In the genomic region with DNA sequence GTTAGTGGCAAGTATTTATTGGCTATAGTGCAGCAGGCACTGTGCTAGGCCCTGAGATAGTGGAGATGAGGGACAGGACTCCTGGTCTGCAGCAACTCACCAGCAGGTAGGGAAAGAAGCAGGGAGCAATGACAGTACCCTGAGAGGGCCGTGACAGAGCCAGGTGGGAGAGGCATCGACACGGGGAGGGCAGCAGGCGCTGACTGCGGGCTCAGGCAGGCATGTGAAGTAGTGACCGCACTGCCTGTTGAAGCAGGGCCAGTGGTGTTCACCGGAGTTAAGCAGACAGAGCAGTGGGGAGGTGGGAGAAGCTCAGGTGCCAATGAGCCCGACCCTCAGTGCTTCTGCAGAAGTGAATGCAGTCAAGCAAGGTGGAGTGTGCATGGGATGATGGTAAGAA, we compare ENCODE assay signal across 15 cellular contexts. TPM values are rescaled to one million over a fixed set of nuclear protein-coding genes. Genes with fewer than 3 reads are reported as not detected.
DNase-seq lines count a peak whose midpoint lies in the region; ATAC-seq and TF ChIP-seq lines count a peak whose summit lies in the region.
"Had no signal": no experiment of that assay in that cellular context is flagged by ENCODE, and none has a peak within 500 bp of the region (broad histone marks: within the 10 kb centered on the region; RNA-seq: fewer than 3 reads in every experiment).

No MANE protein-coding gene starts in this region.

- peak overlapping the region; percentile 45 for H3K56ac ChIP-seq in mesendoderm (ENCODE audit: low read length)

- H3K27me3 Mint-ChIP-seq in GM23338 (ENCODE audit: insufficient read depth, low read depth, poor library complexity) (peaks cover 27% of the 10 kb centered on the region), T-helper 17 cell (no peaks in the 10 kb centered on the region), Calu3 (ENCODE audit: unreplicated experiment) (peaks cover 49% of the 10 kb centered on the region)
- H3K27me3 Mint-ChIP-seq: CD4-positive, alpha-beta T cell had no signal

- H3K27ac ChIP-seq in GM23338 (ENCODE audit: low read depth): no peak overlapping the region
- no peak overlapping the region for H3K27ac ChIP-seq in mesendoderm (ENCODE audit: low read depth, low read length)
- H3K27ac ChIP-seq in psoas muscle: peak overlapping the region; percentile 97
- H3K27ac ChIP-seq: BLaER1 treated with 17β-estradiol and CSF1 and Interleukin-3, amounts not matched to agents 10 nM and 100 nM had no signal

- H2BK15ac ChIP-seq in mesendoderm (replicated peaks; ENCODE audit: low read depth): no peak overlapping the region

- no peak overlapping the region for H3K4me2 ChIP-seq in GM23338
- no peak overlapping the region for H3K4me2 ChIP-seq in mesendoderm (ENCODE audit: low read length)

- H3K9me3 Mint-ChIP-seq in GM23338: no peaks in the 10 kb centered on the region; the same call in 2 of the 3 replicates
- no peaks in the 10 kb centered on the region for H3K9me3 Mint-ChIP-seq in Calu3 (ENCODE audit: low read depth, unreplicated experiment)
- H3K9me3 Mint-ChIP-seq: CD4-positive, alpha-beta T cell had no signal

- no peak overlapping the region for H3K9ac ChIP-seq in mesendoderm (ENCODE audit: low read length)
- H3K9ac ChIP-seq: BLaER1 treated with 17β-estradiol and CSF1 and Interleukin-3, amounts not matched to agents 10 nM and 100 nM had no signal

- no peak overlapping the region for H2BK120ac ChIP-seq in mesendoderm (ENCODE audit: low read depth, low read length)

- peaks cover 52% of the 10 kb centered on the region for H3F3A ChIP-seq in GM23338 (replicated peaks; ENCODE audit: low read depth)

- H3K36me3 ChIP-seq in GM23338 (ENCODE audit: insufficient read depth): no peaks in the 10 kb centered on the region
- no peaks in the 10 kb centered on the region for H3K36me3 ChIP-seq in mesendoderm (ENCODE audit: control insufficient read depth, insufficient read depth, low read length)
- H3K36me3 ChIP-seq in psoas muscle (ENCODE audit: insufficient read depth in 1 of 2, low read depth in 1 of 2): no peaks in the 10 kb centered on the region
- H3K36me3 ChIP-seq: BLaER1 treated with 17β-estradiol and CSF1 and Interleukin-3, amounts not matched to agents 10 nM and 100 nM had no signal

- H4K20me1 ChIP-seq in GM23338 (replicated peaks; ENCODE audit: insufficient read depth): no peaks in the 10 kb centered on the region
- H4K20me1 ChIP-seq: BLaER1 treated with 17β-estradiol and CSF1 and Interleukin-3, amounts not matched to agents 10 nM and 100 nM had no signal

- no peak for ATAC-seq in GM23338
- no peak for ATAC-seq in T-helper 17 cell
- no peak for ATAC-seq in psoas muscle
- ATAC-seq in HG02588 (IDR thresholded peaks at IDR 0.05; ENCODE audit: unreplicated experiment): no peak
- ATAC-seq: HepG2 had no signal

- no peaks in the 10 kb centered on the region for H3K9me2 ChIP-seq in GM23338 (ENCODE audit: insufficient read depth)

- no peak for TF ChIP-seq CTCF in GM23338 (conservative IDR thresholded peaks at IDR 0.05; ENCODE audit: low read depth in 2 of 2)
- TF ChIP-seq CTCF in psoas muscle (IDR thresholded peaks at IDR 0.05): no peak
- TF ChIP-seq CTCF in Calu3 (IDR thresholded peaks at IDR 0.05; ENCODE audit: unreplicated experiment): no peak

- H3K4me1 ChIP-seq in GM23338 (ENCODE audit: insufficient read depth) (peaks cover 76% of the 10 kb centered on the region), mesendoderm (ENCODE audit: control insufficient read depth, low read depth, low read length) (peaks cover 43% of the 10 kb centered on the region), psoas muscle (peaks cover 47% of the 10 kb centered on the region)

- no peak overlapping the region for H3K4ac ChIP-seq in mesendoderm (ENCODE audit: low read depth, low read length)

- H3K27me3 ChIP-seq in GM23338 (ENCODE audit: insufficient read depth) (no peaks in the 10 kb centered on the region), mesendoderm (ENCODE audit: insufficient read depth, low read length, poor library complexity) (no peaks in the 10 kb centered on the region), psoas muscle (ENCODE audit: insufficient read depth in 3 of 3, low read length in 2 of 3) (no peaks in the 10 kb centered on the region)
- H3K27me3 ChIP-seq: BLaER1 treated with 17β-estradiol and CSF1 and Interleukin-3, amounts not matched to agents 10 nM and 100 nM had no signal

- DNase-seq in GM23338 (ENCODE audit: low spot score): no peak
- DNase-seq in T-helper 17 cell: no peak
- DNase-seq in mesendoderm: no peak
- no peak for DNase-seq in psoas muscle
- no peak for DNase-seq in NCI-H510A (lab: John Stamatoyannopoulos, UW)
- DNase-seq in GM03348 (ENCODE audit: low spot score): no peak
- no peak for DNase-seq in Calu3
- DNase-seq: ACHN; CD4-positive, alpha-beta T cell; DMS79 had no signal

- intact Hi-C loops in psoas muscle (cut with DNase I): loop anchor here (10.0 kb wide), 2 partner anchors 172 to 232 kb away; no protein-coding TSS in a partner anchor
- intact Hi-C loops in Calu3 (cut with micrococcal nuclease; ENCODE audit: unreplicated experiment): no loop called here

- H2AK5ac ChIP-seq in mesendoderm (ENCODE audit: low read length): peak overlapping the region; percentile 83

- no peak overlapping the region for H2AFZ ChIP-seq in GM23338

- BruUV-seq in Calu3 (replicated peaks; lab: Mats Ljungman, UMichigan): no TSS peak

- CTCF ChIA-PET in Calu3 (lab: Charles Lee): no interaction called here

- H3K27ac Mint-ChIP-seq in GM23338: peak overlapping the region; percentile 9; the same call in 1 of the 2 replicates
- H3K27ac Mint-ChIP-seq in T-helper 17 cell: peak overlapping the region; percentile 78
- H3K27ac Mint-ChIP-seq in Calu3 (ENCODE audit: unreplicated experiment): no peak overlapping the region
- H3K27ac Mint-ChIP-seq: CD4-positive, alpha-beta T cell had no signal

- no peak overlapping the region for H2BK5ac ChIP-seq in mesendoderm (ENCODE audit: low read length)

- H3K36me3 Mint-ChIP-seq in GM23338 (ENCODE audit: low read depth) (peaks cover 27% of the 10 kb centered on the region; the same call in 2 of the 3 replicates), T-helper 17 cell (ENCODE audit: low read depth) (no peaks in the 10 kb centered on the region), Calu3 (ENCODE audit: insufficient read depth, unreplicated experiment) (no peaks in the 10 kb centered on the region)

- H3K79me2 ChIP-seq in GM23338 (replicated peaks; ENCODE audit: insufficient read depth) (peaks cover 29% of the 10 kb centered on the region), mesendoderm (ENCODE audit: control insufficient read depth, insufficient read depth, low read length) (no peaks in the 10 kb centered on the region)

- H3K18ac ChIP-seq in mesendoderm (ENCODE audit: low read length): no peak overlapping the region

- H3K4me3 ChIP-seq in GM23338 (no peak overlapping the region), mesendoderm (ENCODE audit: low read length) (no peak overlapping the region), psoas muscle (no peak overlapping the region)
- H3K4me3 ChIP-seq: BLaER1 treated with 17β-estradiol and CSF1 and Interleukin-3, amounts not matched to agents 10 nM and 100 nM had no signal

- no peak overlapping the region for H4K5ac ChIP-seq in mesendoderm (ENCODE audit: low read length)

- H3K4me1 Mint-ChIP-seq in GM23338: peaks cover 88% of the 10 kb centered on the region
- peaks cover 10% of the 10 kb centered on the region for H3K4me1 Mint-ChIP-seq in T-helper 17 cell
- H3K4me1 Mint-ChIP-seq in Calu3 (ENCODE audit: low read depth, unreplicated experiment): no peaks in the 10 kb centered on the region

- no peaks in the 10 kb centered on the region for H3K79me1 ChIP-seq in mesendoderm (ENCODE audit: low read length)

- no peak overlapping the region for H4K8ac ChIP-seq in mesendoderm (ENCODE audit: low read depth, low read length)

- no CpG with 5 or more reads among the region's 8 CpGs for WGBS in mesendoderm (ENCODE audit: extremely low coverage, insufficient coverage, low lambda C conversion rate)
- 38 to 72% (median 50%) methylated on average over 8 of the region's 8 CpGs for WGBS in psoas muscle, 3 donors

- H3K23ac ChIP-seq in mesendoderm (ENCODE audit: low read length): no peak overlapping the region

- H3K4me3 Mint-ChIP-seq in GM23338 (no peak overlapping the region; the same call in 2 of the 3 replicates), T-helper 17 cell (no peak overlapping the region), Calu3 (ENCODE audit: low read depth, unreplicated experiment) (no peak overlapping the region)
- H3K4me3 Mint-ChIP-seq: CD4-positive, alpha-beta T cell had no signal

- H3K9me3 ChIP-seq in T-helper 17 cell (ENCODE audit: control insufficient read depth, low read length, poor library complexity, severe bottlenecking) (no peaks in the 10 kb centered on the region), psoas muscle (no peaks in the 10 kb centered on the region)
- H3K9me3 ChIP-seq: BLaER1 treated with 17β-estradiol and CSF1 and Interleukin-3, amounts not matched to agents 10 nM and 100 nM had no signal

TF ChIP-seq in GM23338, 12 proteins besides CTCF, POLR2A, EP300 and RAD21 (continues in another document):
- TF ChIP-seq ZNF331 (CRISPR knock-in tag; IDR thresholded peaks at IDR 0.05; ENCODE audit: low read depth) (no peak), CREB1 (CRISPR knock-in tag; IDR thresholded peaks at IDR 0.05; ENCODE audit: low read depth) (no peak), NANOG (IDR thresholded peaks at IDR 0.05; ENCODE audit: borderline replicate concordance) (no peak), EZH2phosphoT487 (IDR thresholded peaks at IDR 0.05; ENCODE audit: unreplicated experiment) (no peak), JUNB (IDR thresholded peaks at IDR 0.05; ENCODE audit: unreplicated experiment) (no peak), EZH2 (IDR thresholded peaks at IDR 0.05; ENCODE audit: low read depth, unreplicated experiment) (no peak), ZNF114 (CRISPR knock-in tag; IDR thresholded peaks at IDR 0.05) (no peak), POLR2AphosphoS5 (IDR thresholded peaks at IDR 0.05; ENCODE audit: low read depth) (no peak)
- TF ChIP-seq, protein P1, sequence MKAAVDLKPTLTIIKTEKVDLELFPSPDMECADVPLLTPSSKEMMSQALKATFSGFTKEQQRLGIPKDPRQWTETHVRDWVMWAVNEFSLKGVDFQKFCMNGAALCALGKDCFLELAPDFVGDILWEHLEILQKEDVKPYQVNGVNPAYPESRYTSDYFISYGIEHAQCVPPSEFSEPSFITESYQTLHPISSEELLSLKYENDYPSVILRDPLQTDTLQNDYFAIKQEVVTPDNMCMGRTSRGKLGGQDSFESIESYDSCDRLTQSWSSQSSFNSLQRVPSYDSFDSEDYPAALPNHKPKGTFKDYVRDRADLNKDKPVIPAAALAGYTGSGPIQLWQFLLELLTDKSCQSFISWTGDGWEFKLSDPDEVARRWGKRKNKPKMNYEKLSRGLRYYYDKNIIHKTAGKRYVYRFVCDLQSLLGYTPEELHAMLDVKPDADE (IDR thresholded peaks at IDR 0.05): no peak

RNA-seq across cellular contexts. Expression of gene ADA2, which starts 43.7 kb away (rescaled TPM):
- 29.3 and 42.6 TPM in 2 replicates for total RNA-seq in GM23338 (2014; rRNA removed; shearing (Covaris generic))
- 10.7 and 11.2 TPM in 2 replicates for polyA plus RNA-seq in GM23338 (2016; fragmentation: Nextera tagmentation; extraction: Ambion mirVana)
- 10 to 100 TPM; 57.2 to 88.5 TPM for total RNA-seq in T-helper 17 cell
- 14.9 TPM for polyA plus RNA-seq in mesendoderm (2013, experiment 1 of 2)
- polyA plus RNA-seq in mesendoderm (2013, experiment 2 of 2): 15.2 TPM
- total RNA-seq in psoas muscle: 1 to 10 TPM; 3.1 to 7.6 (median 6.1) TPM
- polyA plus RNA-seq in psoas muscle: 1 to 10 TPM; 1.8 to 2.6 (median 2.1) TPM
- not detected in 2 replicates for total RNA-seq in Calu3 (2022)
- total RNA-seq: A172, G401, HepG2 had no signal
- polyA plus RNA-seq: HepG2 had no signal
